Comparison of ENCODE assay signal across 10 cellular contexts in genomic region chr11:117443269-117444186, GRCh38.
DNase-seq lines count a peak whose midpoint lies in the region; ATAC-seq and TF ChIP-seq lines count a peak whose summit lies in the region.
"Had no signal": no experiment of that assay in that cellular context is flagged by ENCODE, and none has a peak within 500 bp of the region (broad histone marks: within the 10 kb centered on the region; RNA-seq: fewer than 3 reads in every experiment).

No MANE protein-coding gene starts in this region.

- peak; percentile 27 for DNase-seq in AG10803 (ENCODE audit: low read depth)
- DNase-seq in NCI-H82 treated with DMSO at 0.1 percent for 48 hours (lab: John Stamatoyannopoulos, UW; ENCODE audit: unreplicated experiment), result peak; percentile 39
- peak; percentile 94 for DNase-seq in endodermal cell
- no peak for DNase-seq in naive thymus-derived CD4-positive, alpha-beta T cell
- DNase-seq in NCI-H187 treated with DMSO at 0.1 percent for 48 hours (lab: John Stamatoyannopoulos, UW), result no peak

- intact Hi-C loops in naive thymus-derived CD4-positive, alpha-beta T cell (cut with micrococcal nuclease), result no loop called here

- no peak overlapping the region for H3K27ac ChIP-seq in endodermal cell (ENCODE audit: low read depth, low read length)
- no peak overlapping the region for H3K27ac ChIP-seq in naive thymus-derived CD4-positive, alpha-beta T cell (ENCODE audit: low read depth, low read length)
- H3K27ac ChIP-seq: HL-60, thoracic aorta had no signal

- H3K4me1 ChIP-seq in endodermal cell (ENCODE audit: control insufficient read depth, insufficient read depth, low read length), result peaks cover 9% of the 10 kb centered on the region
- no peaks in the 10 kb centered on the region for H3K4me1 ChIP-seq in naive thymus-derived CD4-positive, alpha-beta T cell (ENCODE audit: control insufficient read depth in 2 of 2, insufficient read depth in 2 of 2, low read length in 2 of 2)

- peaks cover 38% of the 10 kb centered on the region for H3K27me3 ChIP-seq in endodermal cell (ENCODE audit: control insufficient read depth, insufficient read depth, low read length, poor library complexity, severe bottlenecking)
- no peaks in the 10 kb centered on the region for H3K27me3 ChIP-seq in naive thymus-derived CD4-positive, alpha-beta T cell (ENCODE audit: control insufficient read depth in 2 of 2, insufficient read depth in 2 of 2, low read length in 2 of 2)

- CTCF ChIA-PET in naive thymus-derived CD4-positive, alpha-beta T cell (lab: Charles Lee), result no interaction called here

- peak; percentile 22 for ATAC-seq in naive thymus-derived CD4-positive, alpha-beta T cell
- ATAC-seq in HG03432 (IDR thresholded peaks at IDR 0.05; ENCODE audit: unreplicated experiment), result no peak
- ATAC-seq in GM19395 (IDR thresholded peaks at IDR 0.05; ENCODE audit: unreplicated experiment), result no peak

- H3K36me3 ChIP-seq in endodermal cell (ENCODE audit: control insufficient read depth, insufficient read depth, low read length), result no peaks in the 10 kb centered on the region
- no peaks in the 10 kb centered on the region for H3K36me3 ChIP-seq in naive thymus-derived CD4-positive, alpha-beta T cell (ENCODE audit: control insufficient read depth in 2 of 3, insufficient read depth in 3 of 3, low read length in 3 of 3)
- H3K36me3 ChIP-seq: thoracic aorta had no signal

- H3K4me3 ChIP-seq in AG10803 (ENCODE audit: low read length) (no peak overlapping the region), GM12875 (ENCODE audit: low read depth, low read length) (no peak overlapping the region), endodermal cell (ENCODE audit: low read length) (no peak overlapping the region)
- H3K4me3 ChIP-seq in naive thymus-derived CD4-positive, alpha-beta T cell (ENCODE audit: low read length), result no peak overlapping the region
- H3K4me3 ChIP-seq: thoracic aorta had no signal

- no peaks in the 10 kb centered on the region for H3K9me3 Mint-ChIP-seq in endodermal cell
- H3K9me3 Mint-ChIP-seq in naive thymus-derived CD4-positive, alpha-beta T cell, result peaks cover 0 to 6% (median 0%) of the 10 kb centered on the region in 11 donors

- H3K4me1 Mint-ChIP-seq in endodermal cell, result peaks cover 9% of the 10 kb centered on the region
- no peaks in the 10 kb centered on the region for H3K4me1 Mint-ChIP-seq in naive thymus-derived CD4-positive, alpha-beta T cell

- 61 to 65% methylated on average over 20 to 38 of the region's 38 CpGs for WGBS in endodermal cell (ENCODE audit: insufficient coverage in 1 of 2, insufficient read length in 1 of 2), 2 experiments

- TF ChIP-seq CTCF in AG10803 (conservative IDR thresholded peaks at IDR 0.05; ENCODE audit: low read length) (peak; percentile 54), GM12875 (IDR thresholded peaks at IDR 0.05; ENCODE audit: borderline replicate concordance, insufficient read depth, low read depth, low read length) (peak; percentile 46; the same call in 1 of the 2 replicates), endodermal cell (conservative IDR thresholded peaks at IDR 0.05) (peak; percentile 88)

- H3K27ac Mint-ChIP-seq in endodermal cell, result no peak overlapping the region
- H3K27ac Mint-ChIP-seq in naive thymus-derived CD4-positive, alpha-beta T cell, result no peak overlapping the region

- H3K9me3 ChIP-seq in endodermal cell (ENCODE audit: control insufficient read depth, low read length), result no peaks in the 10 kb centered on the region
- H3K9me3 ChIP-seq in naive thymus-derived CD4-positive, alpha-beta T cell (ENCODE audit: control insufficient read depth in 2 of 3, low read length in 3 of 3), result no peaks in the 10 kb centered on the region
- H3K9me3 ChIP-seq: thoracic aorta had no signal

- no peaks in the 10 kb centered on the region for H3K36me3 Mint-ChIP-seq in endodermal cell (ENCODE audit: low read depth)
- H3K36me3 Mint-ChIP-seq in naive thymus-derived CD4-positive, alpha-beta T cell, result no peaks in the 10 kb centered on the region

- H3K27me3 Mint-ChIP-seq in endodermal cell (ENCODE audit: insufficient read depth), result peaks cover 20% of the 10 kb centered on the region
- H3K27me3 Mint-ChIP-seq in naive thymus-derived CD4-positive, alpha-beta T cell, result peaks cover 0 to 28% (median 22%) of the 10 kb centered on the region in 5 donors

- no peak overlapping the region for H3K4me3 Mint-ChIP-seq in endodermal cell
- H3K4me3 Mint-ChIP-seq in naive thymus-derived CD4-positive, alpha-beta T cell, result no peak overlapping the region

- H3K9ac ChIP-seq in endodermal cell (ENCODE audit: extremely low read depth, low read length, poor library complexity, severe bottlenecking), result no peak overlapping the region

- POLR2A ChIA-PET in naive thymus-derived CD4-positive, alpha-beta T cell (lab: Charles Lee), result no interaction called here

Comparison
In these comparisons a context has a peak if more than half of its experiments do, and no peak if none do; other contexts are left out.
1. DNase-seq: peak in AG10803 (single experiment), NCI-H82 treated with DMSO at 0.1 percent for 48 hours (single experiment) and endodermal cell (single experiment); none in naive thymus-derived CD4-positive, alpha-beta T cell (0 of 9) and NCI-H187 treated with DMSO at 0.1 percent for 48 hours (single experiment).
2. Peak in every context shown above with its lines, with median percentiles within 50 percentile points of each other: CTCF ChIP-seq.